Comparison of ENCODE assay signal across 10 cellular contexts in the genomic region with DNA sequence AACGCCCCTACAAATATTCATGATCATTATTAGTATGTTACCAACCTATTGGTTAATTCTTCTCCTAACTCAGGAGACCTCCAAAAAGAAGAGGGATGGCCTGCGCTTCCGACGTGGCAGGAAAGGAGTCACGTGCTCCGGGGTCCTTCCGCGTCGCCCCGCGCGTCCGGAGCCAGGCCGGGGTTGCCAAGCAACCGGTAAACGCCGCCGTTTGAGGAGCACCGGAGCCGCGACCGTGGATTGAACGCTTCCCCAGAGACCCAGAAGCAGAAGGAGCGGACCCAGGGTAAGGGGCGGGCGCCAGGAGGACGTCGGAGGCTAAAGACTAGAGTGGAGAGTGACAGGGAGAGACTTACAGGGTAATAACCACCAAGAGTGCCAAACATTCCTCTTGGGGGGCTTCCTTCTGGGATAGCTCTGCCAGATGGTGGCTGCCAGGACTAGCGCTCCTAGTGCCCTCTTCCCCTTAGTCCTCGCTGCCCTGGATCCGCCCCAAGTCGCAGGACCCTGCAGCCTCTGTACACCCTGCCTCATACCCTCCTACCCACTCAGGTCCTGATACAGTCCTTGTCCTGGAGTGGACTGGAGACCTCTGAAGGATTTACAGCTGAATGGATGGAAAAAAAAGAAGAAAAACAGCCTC. TPM values are rescaled to one million over a fixed set of nuclear protein-coding genes. Genes with fewer than 3 reads are reported as not detected.
DNase-seq lines count a peak whose midpoint lies in the region; ATAC-seq, FAIRE-seq and TF ChIP-seq lines count a peak whose summit lies in the region.
"Had no signal": no experiment of that assay in that cellular context is flagged by ENCODE, and none has a peak within 500 bp of the region (broad histone marks: within the 10 kb centered on the region; RNA-seq: fewer than 3 reads in every experiment).

A gene with protein sequence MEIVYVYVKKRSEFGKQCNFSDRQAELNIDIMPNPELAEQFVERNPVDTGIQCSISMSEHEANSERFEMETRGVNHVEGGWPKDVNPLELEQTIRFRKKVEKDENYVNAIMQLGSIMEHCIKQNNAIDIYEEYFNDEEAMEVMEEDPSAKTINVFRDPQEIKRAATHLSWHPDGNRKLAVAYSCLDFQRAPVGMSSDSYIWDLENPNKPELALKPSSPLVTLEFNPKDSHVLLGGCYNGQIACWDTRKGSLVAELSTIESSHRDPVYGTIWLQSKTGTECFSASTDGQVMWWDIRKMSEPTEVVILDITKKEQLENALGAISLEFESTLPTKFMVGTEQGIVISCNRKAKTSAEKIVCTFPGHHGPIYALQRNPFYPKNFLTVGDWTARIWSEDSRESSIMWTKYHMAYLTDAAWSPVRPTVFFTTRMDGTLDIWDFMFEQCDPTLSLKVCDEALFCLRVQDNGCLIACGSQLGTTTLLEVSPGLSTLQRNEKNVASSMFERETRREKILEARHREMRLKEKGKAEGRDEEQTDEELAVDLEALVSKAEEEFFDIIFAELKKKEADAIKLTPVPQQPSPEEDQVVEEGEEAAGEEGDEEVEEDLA (plus strand): TSS at position 175 of the 643 bp plus-strand sequence. CDS start 7,584 bp downstream, outside the sequence.

- H3K4me3 ChIP-seq in dorsolateral prefrontal cortex: peak within 1 kb of the TSS in 13 of 59 donors; percentile 1 to 28 (median 8)

- no peak for ATAC-seq in HG02852 (IDR thresholded peaks at IDR 0.05; ENCODE audit: unreplicated experiment)

- peak within 1 kb of the TSS in 43 of 59 donors; percentile 1 to 98 (median 91) for H3K27ac ChIP-seq in dorsolateral prefrontal cortex

- FAIRE-seq in H54 (lab: Jason Lieb, UNC): no peak

- H3K27me3 ChIP-seq in dorsolateral prefrontal cortex: no peaks in the 10 kb centered on the region

- TF ChIP-seq POLR2A in H54 (IDR thresholded peaks at IDR 0.05; ENCODE audit: low read depth, low read length): no peak

- no peak for TF ChIP-seq CTCF in dorsolateral prefrontal cortex (IDR thresholded peaks at IDR 0.05 in 54 of 56, conservative IDR thresholded peaks at IDR 0.05 in 2 of 56; ENCODE audit: low read depth in 1 of 56, partially characterized antibody in 56 of 56)

- DNase-seq in NCI-H187 (lab: John Stamatoyannopoulos, UW) (peak; percentile 66 to 82), NCI-H187 treated with DMSO at 0.1 percent for 48 hours (lab: John Stamatoyannopoulos, UW) (no peak), NCI-H748 treated with DMSO at 0.1 percent for 48 hours (lab: John Stamatoyannopoulos, UW) (peak; percentile 31), dorsolateral prefrontal cortex (no peak), retina (peak; percentile 89), H54 (ENCODE audit: insufficient read length, low spot score) (no peak), SKM-1 treated with dmso at 0.1 percent for 144 hours (lab: John Stamatoyannopoulos, UW; ENCODE audit: unreplicated experiment) (no peak)

- intact Hi-C loops in dorsolateral prefrontal cortex (cut with DNase I): no loop called here

RNA-seq across cellular contexts. Expression of the gene that starts here (rescaled TPM):
- under 1 TPM in 21 of 120 experiments, not detected in 99; 0.19 to 0.96 (median 0.40) TPM for total RNA-seq in dorsolateral prefrontal cortex
- total RNA-seq: A673, fibroblast of lung had no signal

Comparison
In these comparisons a context has a peak if more than half of its experiments do, and no peak if none do; other contexts are left out.
1. DNase-seq: peak in NCI-H187 (2 of 2), NCI-H748 treated with DMSO at 0.1 percent for 48 hours (single experiment) and retina (single experiment); none in NCI-H187 treated with DMSO at 0.1 percent for 48 hours (single experiment), dorsolateral prefrontal cortex (0 of 10), H54 (single experiment) and SKM-1 treated with dmso at 0.1 percent for 144 hours (single experiment).